ENCODE assay signal across 10 cellular contexts in genomic region chr5:168334161-168335094, GRCh38. TPM values are rescaled to one million over a fixed set of nuclear protein-coding genes. Genes with fewer than 3 reads are reported as not detected.
A peak's percentile ranks its signal among the peaks of the same experiment; 100 is the strongest.
DNase-seq lines count a peak whose midpoint lies in the region; ATAC-seq and TF ChIP-seq lines count a peak whose summit lies in the region.
"Had no signal": no experiment of that assay in that cellular context is flagged by ENCODE, and none has a peak within 500 bp of the region (broad histone marks: within the 10 kb centered on the region; RNA-seq: fewer than 3 reads in every experiment).

No MANE protein-coding gene starts in this region.

- no peaks in the 10 kb centered on the region for H3K27me3 Mint-ChIP-seq in Caco-2 (ENCODE audit: insufficient read depth, unreplicated experiment)
- peaks cover 17% of the 10 kb centered on the region for H3K27me3 Mint-ChIP-seq in activated T-cell treated with anti-CD3 and anti-CD28 coated beads, Interleukin-2, amount 50 U/mL, for 24 hours

- H3K4me1 Mint-ChIP-seq in Caco-2 (ENCODE audit: low read depth, unreplicated experiment) = peaks cover 62% of the 10 kb centered on the region
- peaks cover 4% of the 10 kb centered on the region for H3K4me1 Mint-ChIP-seq in activated T-cell treated with anti-CD3 and anti-CD28 coated beads, Interleukin-2, amount 50 U/mL, for 24 hours (ENCODE audit: low read depth)

- H3K4me1 ChIP-seq in Caco-2 (peaks cover 50% of the 10 kb centered on the region), neuron (ENCODE audit: insufficient read depth, low read length) (peaks cover 45% of the 10 kb centered on the region)

- H2AFZ ChIP-seq in neuron (ENCODE audit: low read depth, low read length) = no peak overlapping the region

- no peak for TF ChIP-seq CTCF in Caco-2 (IDR thresholded peaks at IDR 0.05; ENCODE audit: insufficient read depth in 1 of 2, low read depth in 1 of 2, low read length in 1 of 2, severe bottlenecking in 1 of 2, unreplicated experiment in 1 of 2)
- TF ChIP-seq CTCF in fibroblast of the aortic adventitia (IDR thresholded peaks at IDR 0.05; ENCODE audit: insufficient read depth, low read length) = no peak
- TF ChIP-seq CTCF in GM13977 (IDR thresholded peaks at IDR 0.05; ENCODE audit: extremely low read depth, insufficient read depth, missing control alignments) = no peak

- no peaks in the 10 kb centered on the region for H3K36me3 ChIP-seq in Caco-2 (ENCODE audit: control insufficient read depth, insufficient read depth, low read length)
- H3K36me3 ChIP-seq in neuron (ENCODE audit: insufficient read depth, low read length) = no peaks in the 10 kb centered on the region

- peak overlapping the region; percentile 29 for H3K27ac Mint-ChIP-seq in Caco-2 (ENCODE audit: unreplicated experiment)
- H3K27ac Mint-ChIP-seq in activated T-cell treated with anti-CD3 and anti-CD28 coated beads, Interleukin-2, amount 50 U/mL, for 24 hours = no peak overlapping the region

- ATAC-seq in stimulated activated naive CD8-positive, alpha-beta T cell treated with anti-CD3 and anti-CD28 coated beads, Interleukin-15, Interleukin-2, amounts not matched to agents 100 U/mL and 50 U/mL, for 24 hours = no peak
- ATAC-seq in HG03280 (IDR thresholded peaks at IDR 0.05; ENCODE audit: unreplicated experiment) = no peak
- ATAC-seq: K562 had no signal

- H3K9me3 Mint-ChIP-seq in Caco-2 (ENCODE audit: unreplicated experiment) = no peaks in the 10 kb centered on the region
- H3K9me3 Mint-ChIP-seq in activated T-cell treated with anti-CD3 and anti-CD28 coated beads, Interleukin-2, amount 50 U/mL, for 24 hours = no peaks in the 10 kb centered on the region

- H3K27me3 ChIP-seq in Caco-2 (replicated peaks; ENCODE audit: control insufficient read depth, insufficient read depth, low read length) (no peaks in the 10 kb centered on the region), neuron (ENCODE audit: insufficient read depth, low read length) (no peaks in the 10 kb centered on the region)

- intact Hi-C loops in Caco-2 (cut with micrococcal nuclease; ENCODE audit: unreplicated experiment) = no loop called here

- H3K4me3 Mint-ChIP-seq in Caco-2 (ENCODE audit: unreplicated experiment) = no peak overlapping the region
- H3K4me3 Mint-ChIP-seq in activated T-cell treated with anti-CD3 and anti-CD28 coated beads, Interleukin-2, amount 50 U/mL, for 24 hours = no peak overlapping the region

- H3K36me3 Mint-ChIP-seq in Caco-2 (ENCODE audit: insufficient read depth, unreplicated experiment) = peaks cover 50% of the 10 kb centered on the region
- H3K36me3 Mint-ChIP-seq in activated T-cell treated with anti-CD3 and anti-CD28 coated beads, Interleukin-2, amount 50 U/mL, for 24 hours (ENCODE audit: low read depth) = no peaks in the 10 kb centered on the region

- H3K9me3 ChIP-seq in Caco-2 (no peaks in the 10 kb centered on the region), neuron (ENCODE audit: low read length) (no peaks in the 10 kb centered on the region)

- no TSS peak for BruUV-seq in Caco-2 (replicated peaks; lab: Mats Ljungman, UMichigan)

- CTCF ChIA-PET in Caco-2 (lab: Charles Lee) = interaction anchor here (1.2 to 1.8 kb wide), 2 partner anchors 10 to 13 kb away, joined by 3 to 4 read pairs; no protein-coding TSS in a partner anchor

- peak; percentile 64 to 69 for DNase-seq in Caco-2
- peak; percentile 65 for DNase-seq in NCI-H2227 (lab: John Stamatoyannopoulos, UW; ENCODE audit: unreplicated experiment)
- peak; percentile 74 for DNase-seq in fibroblast of the aortic adventitia (ENCODE audit: low read depth)
- DNase-seq in stimulated activated naive CD8-positive, alpha-beta T cell treated with anti-CD3 and anti-CD28 coated beads, Interleukin-15, Interleukin-2, amounts not matched to agents 100 U/mL and 50 U/mL, for 24 hours = no peak
- DNase-seq in GM13977 (ENCODE audit: low spot score) = no peak
- DNase-seq in activated T-cell treated with anti-CD3 and anti-CD28 coated beads, Interleukin-2, amount 50 U/mL, for 24 hours = no peak
- DNase-seq: NCI-H774 had no signal

- in situ Hi-C loops in GM13977 (cut with MboI; ENCODE audit: low pct_unique_long_range_greater_than_20kb, low sequenced_read_pairs, unreplicated experiment) = no loop called here

- H3K4me3 ChIP-seq in Caco-2 (ENCODE audit: low read depth, low read length) = no peak overlapping the region
- no peak overlapping the region for H3K4me3 ChIP-seq in fibroblast of the aortic adventitia (ENCODE audit: low read depth, low read length)
- peak overlapping the region; percentile 25 for H3K4me3 ChIP-seq in neuron (ENCODE audit: low read length)
- H3K4me3 ChIP-seq: K562 had no signal

- POLR2A ChIA-PET in Caco-2 (lab: Charles Lee) = no interaction called here

RNA-seq across cellular contexts. Expression of gene WWC1, which starts 43.0 kb away (rescaled TPM):
- total RNA-seq in Caco-2 (2022) (108 and 109 TPM in 2 replicates), fibroblast of the aortic adventitia (ENCODE audit: low replicate concordance) (0.45 and 2.7 TPM in 2 replicates)

Comparison
In these comparisons a context has a peak if more than half of its experiments do, and no peak if none do; other contexts are left out.
1. DNase-seq: peak in Caco-2 (2 of 2), NCI-H2227 (single experiment) and fibroblast of the aortic adventitia (single experiment); none in stimulated activated naive CD8-positive, alpha-beta T cell treated with anti-CD3 and anti-CD28 coated beads, Interleukin-15, Interleukin-2, amounts not matched to agents 100 U/mL and 50 U/mL, for 24 hours (single experiment), GM13977 (single experiment) and activated T-cell treated with anti-CD3 and anti-CD28 coated beads, Interleukin-2, amount 50 U/mL, for 24 hours (single experiment).
2. RNA of gene WWC1, which starts 43.0 kb away (total RNA-seq): 108 to 109 TPM in Caco-2; 0.45 to 2.7 TPM in fibroblast of the aortic adventitia; every median in the first group is over 10 times any median in the second.